In genomic region chr4:10096976-10097330, GRCh38 we compare ENCODE assay signal across 1 cellular context.
TF ChIP-seq lines count a peak whose summit lies in the region.

No MANE protein-coding gene starts in this region.

TF ChIP-seq in HCT116, 20 proteins besides CTCF, POLR2A, EP300 and RAD21 (continued from another document):
- TF ChIP-seq REST (IDR thresholded peaks at IDR 0.05; ENCODE audit: low read depth) (no peak), TCF7L2 (IDR thresholded peaks at IDR 0.05; ENCODE audit: borderline replicate concordance, extremely low read depth, insufficient read depth, insufficient read length) (no peak), ELF1 (IDR thresholded peaks at IDR 0.05; ENCODE audit: borderline replicate concordance, low read depth) (no peak)
- TF ChIP-seq, protein P1, sequence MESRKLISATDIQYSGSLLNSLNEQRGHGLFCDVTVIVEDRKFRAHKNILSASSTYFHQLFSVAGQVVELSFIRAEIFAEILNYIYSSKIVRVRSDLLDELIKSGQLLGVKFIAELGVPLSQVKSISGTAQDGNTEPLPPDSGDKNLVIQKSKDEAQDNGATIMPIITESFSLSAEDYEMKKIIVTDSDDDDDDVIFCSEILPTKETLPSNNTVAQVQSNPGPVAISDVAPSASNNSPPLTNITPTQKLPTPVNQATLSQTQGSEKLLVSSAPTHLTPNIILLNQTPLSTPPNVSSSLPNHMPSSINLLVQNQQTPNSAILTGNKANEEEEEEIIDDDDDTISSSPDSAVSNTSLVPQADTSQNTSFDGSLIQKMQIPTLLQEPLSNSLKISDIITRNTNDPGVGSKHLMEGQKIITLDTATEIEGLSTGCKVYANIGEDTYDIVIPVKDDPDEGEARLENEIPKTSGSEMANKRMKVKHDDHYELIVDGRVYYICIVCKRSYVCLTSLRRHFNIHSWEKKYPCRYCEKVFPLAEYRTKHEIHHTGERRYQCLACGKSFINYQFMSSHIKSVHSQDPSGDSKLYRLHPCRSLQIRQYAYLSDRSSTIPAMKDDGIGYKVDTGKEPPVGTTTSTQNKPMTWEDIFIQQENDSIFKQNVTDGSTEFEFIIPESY (IDR thresholded peaks at IDR 0.05; ENCODE audit: extremely low read depth, insufficient replicate concordance, low read length) = no peak
